In genomic region chr12:115070313-115070712, GRCh38 we compare ENCODE assay signal across 33 cellular contexts.
A peak's percentile ranks its signal among the peaks of the same experiment; 100 is the strongest.
DNase-seq lines count a peak whose midpoint lies in the region; ATAC-seq and TF ChIP-seq lines count a peak whose summit lies in the region.
"Had no signal": no experiment of that assay in that cellular context is flagged by ENCODE, and none has a peak within 500 bp of the region (broad histone marks: within the 10 kb centered on the region; RNA-seq: fewer than 3 reads in every experiment).

No MANE protein-coding gene starts in this region.

- CTCF ChIA-PET in PC-3 (lab: Charles Lee) = no interaction called here

- H3K36me3 Mint-ChIP-seq in HFFc6 (ENCODE audit: low read depth) = peaks cover 4% of the 10 kb centered on the region; the same call in 1 of the 2 replicates
- no peaks in the 10 kb centered on the region for H3K36me3 Mint-ChIP-seq in progenitor cell of endocrine pancreas (ENCODE audit: insufficient read depth)
- H3K36me3 Mint-ChIP-seq: activated CD4-positive, alpha-beta memory T cell treated with anti-CD3 and anti-CD28 coated beads for 36 hours; natural killer cell had no signal

- no peaks in the 10 kb centered on the region for H3K79me2 ChIP-seq in PC-3 (ENCODE audit: low read length)

- H3K9me3 Mint-ChIP-seq in HFFc6 (no peaks in the 10 kb centered on the region), progenitor cell of endocrine pancreas (ENCODE audit: low read depth) (no peaks in the 10 kb centered on the region)
- H3K9me3 Mint-ChIP-seq in stimulated activated naive CD8-positive, alpha-beta T cell treated with anti-CD3 and anti-CD28 coated beads, Interleukin-15, amount 100 ng/mL, for 72 hours = peaks cover 3 to 20% of the 10 kb centered on the region in 2 donors

- intact Hi-C loops in PC-3 (cut with micrococcal nuclease) = no loop called here

- no peaks in the 10 kb centered on the region for H4K20me1 ChIP-seq in PC-3 (ENCODE audit: low read length)

- H2AFZ ChIP-seq in PC-3 (ENCODE audit: low read length) = no peak overlapping the region

- H3K4me3 Mint-ChIP-seq in HFFc6 (no peak overlapping the region), progenitor cell of endocrine pancreas (ENCODE audit: low read depth) (no peak overlapping the region)
- no peak overlapping the region for H3K4me3 Mint-ChIP-seq in stimulated activated naive CD8-positive, alpha-beta T cell treated with anti-CD3 and anti-CD28 coated beads, Interleukin-15, amount 100 ng/mL, for 72 hours
- H3K4me3 Mint-ChIP-seq: activated CD4-positive, alpha-beta memory T cell treated with anti-CD3 and anti-CD28 coated beads for 36 hours; central memory CD8-positive, alpha-beta T cell; effector memory CD8-positive, alpha-beta T cell; natural killer cell; T-helper 1 cell treated with Interleukin-12 subunit alpha and Interleukin-12 subunit beta and Interleukin-4 antibody, amounts not matched to agents 30 μg/mL and 1 μg/mL, for 36 hours had no signal

- H3K27ac ChIP-seq in PC-3 (ENCODE audit: low read length) (peak overlapping the region; percentile 53), epithelial cell of prostate (peak overlapping the region; percentile 34), Peyer's patch (no peak overlapping the region)
- H3K27ac ChIP-seq: C4-2B, gastroesophageal sphincter, lower lobe of right lung, psoas muscle, sigmoid colon, tibial nerve had no signal

- no peak overlapping the region for H3K27ac Mint-ChIP-seq in HFFc6
- H3K27ac Mint-ChIP-seq in progenitor cell of endocrine pancreas = peak overlapping the region; percentile 13
- no peak overlapping the region for H3K27ac Mint-ChIP-seq in stimulated activated naive CD8-positive, alpha-beta T cell treated with anti-CD3 and anti-CD28 coated beads, Interleukin-15, amount 100 ng/mL, for 72 hours
- H3K27ac Mint-ChIP-seq: activated CD4-positive, alpha-beta memory T cell treated with anti-CD3 and anti-CD28 coated beads for 36 hours; effector memory CD8-positive, alpha-beta T cell; natural killer cell; T-helper 1 cell treated with Interleukin-12 subunit alpha and Interleukin-12 subunit beta and Interleukin-4 antibody, amounts not matched to agents 30 μg/mL and 1 μg/mL, for 36 hours had no signal

- H3K4me1 ChIP-seq in PC-3 (ENCODE audit: insufficient read depth, low read length) = peaks cover 4% of the 10 kb centered on the region
- no peaks in the 10 kb centered on the region for H3K4me1 ChIP-seq in Peyer's patch
- H3K4me1 ChIP-seq: gastroesophageal sphincter, lower lobe of right lung, psoas muscle, sigmoid colon, tibial nerve had no signal

- H3K4me2 ChIP-seq in PC-3 (ENCODE audit: low read length) = peak overlapping the region; percentile 49; the same call in 1 of the 2 replicates

- BruUV-seq in PC-3 (replicated peaks; lab: Mats Ljungman, UMichigan) = no TSS peak

- H3K9me3 ChIP-seq in PC-3 (ENCODE audit: low read length) = no peaks in the 10 kb centered on the region
- no peaks in the 10 kb centered on the region for H3K9me3 ChIP-seq in Peyer's patch
- H3K9me3 ChIP-seq: gastroesophageal sphincter, lower lobe of right lung, psoas muscle, sigmoid colon, tibial nerve had no signal

- H3K36me3 ChIP-seq in PC-3 (ENCODE audit: low read depth, low read length) (no peaks in the 10 kb centered on the region), Peyer's patch (no peaks in the 10 kb centered on the region)
- H3K36me3 ChIP-seq: gastroesophageal sphincter, lower lobe of right lung, sigmoid colon, tibial nerve had no signal

- H3K4me1 Mint-ChIP-seq in HFFc6 (ENCODE audit: low read depth) (peaks cover 8% of the 10 kb centered on the region), progenitor cell of endocrine pancreas (ENCODE audit: low read depth) (no peaks in the 10 kb centered on the region)
- H3K4me1 Mint-ChIP-seq in stimulated activated naive CD8-positive, alpha-beta T cell treated with anti-CD3 and anti-CD28 coated beads, Interleukin-15, amount 100 ng/mL, for 72 hours = no peaks in the 10 kb centered on the region
- H3K4me1 Mint-ChIP-seq: central memory CD8-positive, alpha-beta T cell; natural killer cell had no signal

- TF ChIP-seq CTCF in HFFc6 (IDR thresholded peaks at IDR 0.05) = no peak
- no peak for TF ChIP-seq CTCF in PC-3 (conservative IDR thresholded peaks at IDR 0.05; ENCODE audit: low read depth, low read length)
- TF ChIP-seq CTCF in progenitor cell of endocrine pancreas (IDR thresholded peaks at IDR 0.05; ENCODE audit: unreplicated experiment) = no peak
- no peak for TF ChIP-seq CTCF in Peyer's patch (IDR thresholded peaks at IDR 0.05)

- H3K9me2 ChIP-seq in PC-3 (replicated peaks; ENCODE audit: low read length) = no peaks in the 10 kb centered on the region

- H3K4me3 ChIP-seq in PC-3 (ENCODE audit: low read length) (no peak overlapping the region), Peyer's patch (no peak overlapping the region)
- H3K4me3 ChIP-seq: gastroesophageal sphincter, lower lobe of right lung, psoas muscle, sigmoid colon, tibial nerve had no signal

- no peaks in the 10 kb centered on the region for H3F3A ChIP-seq in PC-3 (ENCODE audit: low read length, unreplicated experiment)

- H3K27me3 Mint-ChIP-seq in HFFc6 (ENCODE audit: insufficient read depth) = no peaks in the 10 kb centered on the region
- H3K27me3 Mint-ChIP-seq in progenitor cell of endocrine pancreas = peaks cover 44% of the 10 kb centered on the region
- H3K27me3 Mint-ChIP-seq in stimulated activated naive CD8-positive, alpha-beta T cell treated with anti-CD3 and anti-CD28 coated beads, Interleukin-15, amount 100 ng/mL, for 72 hours = no peaks in the 10 kb centered on the region
- H3K27me3 Mint-ChIP-seq: activated CD4-positive, alpha-beta memory T cell treated with anti-CD3 and anti-CD28 coated beads for 36 hours; central memory CD8-positive, alpha-beta T cell; effector memory CD8-positive, alpha-beta T cell had no signal

- no peaks in the 10 kb centered on the region for H3K27me3 ChIP-seq in PC-3 (ENCODE audit: low read length)
- H3K27me3 ChIP-seq in Peyer's patch = no peaks in the 10 kb centered on the region
- H3K27me3 ChIP-seq: sigmoid colon, tibial nerve had no signal

- 0 out of 2 replicates have a peak overlapping the region, but pooled peaks have one; percentile 5 for H3K9ac ChIP-seq in PC-3 (ENCODE audit: low read length)

- TF ChIP-seq POLR2A in Peyer's patch (IDR thresholded peaks at IDR 0.05) = no peak

- peak; percentile 96 for ATAC-seq in PC-3
- ATAC-seq in stimulated activated naive CD8-positive, alpha-beta T cell treated with anti-CD3 and anti-CD28 coated beads, Interleukin-15, amount 100 ng/mL, for 72 hours = no peak
- ATAC-seq: effector memory CD8-positive, alpha-beta T cell; gastroesophageal sphincter; lower lobe of right lung; natural killer cell; psoas muscle; SK-N-SH treated with all-trans-retinoic acid at 6 μM for 48 hours had no signal

- POLR2A ChIA-PET in PC-3 (lab: Charles Lee; ENCODE audit: unreplicated experiment) = no interaction called here

- peak; percentile 12 for DNase-seq in HFFc6
- DNase-seq in PC-3 = peak; percentile 88
- peak; percentile 69 for DNase-seq in epithelial cell of prostate (ENCODE audit: low read depth, low spot score)
- no peak for DNase-seq in progenitor cell of endocrine pancreas (ENCODE audit: low spot score, unreplicated experiment)
- DNase-seq in activated CD4-positive, alpha-beta T cell treated with anti-CD3 and anti-CD28 coated beads, Interleukin-2, amount 50 U/mL, for 1 hour = no peak
- DNase-seq in Peyer's patch = no peak
- no peak for DNase-seq in stimulated activated naive CD8-positive, alpha-beta T cell treated with anti-CD3 and anti-CD28 coated beads, Interleukin-15, amount 100 ng/mL, for 72 hours
- DNase-seq: activated CD4-positive, alpha-beta memory T cell treated with anti-CD3 and anti-CD28 coated beads for 36 hours; activated CD4-positive, CD25-positive, alpha-beta regulatory T cell treated with anti-CD3 and anti-CD28 coated beads, Interleukin-2, amount 50 U/mL, for 72 hours; activated CD8-positive, alpha-beta memory T cell treated with anti-CD3 and anti-CD28 coated beads, Interleukin-2, amount 50 U/mL, for 4 hours; activated naive CD4-positive, alpha-beta T cell treated with Interleukin-2 at 50 U/mL for 16 hours; COR-L47; DMS79; effector memory CD8-positive, alpha-beta T cell; GF-D8; hippocampal formation; Kasumi-1; lower lobe of right lung; natural killer cell; NCI-H2107; NCI-H345; occipital lobe; psoas muscle; Right ventricle myocardium superior; sigmoid colon; stimulated activated CD4-positive, alpha-beta T cell treated with anti-CD3 and anti-CD28 coated beads, Interleukin-12 subunit alpha, Interleukin-12 subunit beta, amount 100 ng/mL, for 4 hours; stimulated activated CD4-positive, alpha-beta T cell treated with anti-CD3 and anti-CD28 coated beads, Interleukin-2, amount 100 ng/mL, for 48 hours had no signal

Comparison
In these comparisons a context has a peak if more than half of its experiments do, and no peak if none do; other contexts are left out.
1. DNase-seq: peak in HFFc6 (single experiment), PC-3 (single experiment) and epithelial cell of prostate (single experiment); none in progenitor cell of endocrine pancreas (single experiment), activated CD4-positive, alpha-beta T cell treated with anti-CD3 and anti-CD28 coated beads, Interleukin-2, amount 50 U/mL, for 1 hour (single experiment), Peyer's patch (0 of 3) and stimulated activated naive CD8-positive, alpha-beta T cell treated with anti-CD3 and anti-CD28 coated beads, Interleukin-15, amount 100 ng/mL, for 72 hours (0 of 2).
2. H3K27ac ChIP-seq: peak in PC-3 (single experiment) and epithelial cell of prostate (single experiment); none in Peyer's patch (0 of 4).